In genomic region chr12:29562167-29562776, GRCh38 we compare ENCODE assay signal across 12 cellular contexts.
DNase-seq lines count a peak whose midpoint lies in the region; ATAC-seq and TF ChIP-seq lines count a peak whose summit lies in the region.
"Had no signal": no experiment of that assay in that cellular context is flagged by ENCODE, and none has a peak within 500 bp of the region (broad histone marks: within the 10 kb centered on the region; RNA-seq: fewer than 3 reads in every experiment).

No MANE protein-coding gene starts in this region.

- H3K4me1 ChIP-seq in right cardiac atrium (ENCODE audit: control insufficient read depth, insufficient read depth, low read length) (peaks cover 10% of the 10 kb centered on the region), gastrocnemius medialis (peaks cover 14 to 39% of the 10 kb centered on the region in 2 donors)

- H3K4me3 ChIP-seq in right cardiac atrium (ENCODE audit: low read length) (no peak overlapping the region), gastrocnemius medialis (no peak overlapping the region)

- H3K27me3 ChIP-seq in right cardiac atrium (ENCODE audit: control insufficient read depth, insufficient read depth) (no peaks in the 10 kb centered on the region), gastrocnemius medialis (no peaks in the 10 kb centered on the region)

- ATAC-seq in right cardiac atrium (peak; percentile 92 to 97), gastrocnemius medialis (peak; percentile 82 to 89), GM19467 (IDR thresholded peaks at IDR 0.05; ENCODE audit: unreplicated experiment) (no peak)
- ATAC-seq: Panc1 had no signal

- H3K36me3 ChIP-seq in gastrocnemius medialis, result no peaks in the 10 kb centered on the region

- intact Hi-C loops in right cardiac atrium (cut with DNase I), result no loop called here
- intact Hi-C loops in gastrocnemius medialis (cut with DNase I; ENCODE audit: low total_unique reads), result no loop called here

- TF ChIP-seq POLR2A in gastrocnemius medialis (IDR thresholded peaks at IDR 0.05), result no peak

- 29% methylated on average over 4 of the region's 4 CpGs for WGBS in right cardiac atrium

- no peaks in the 10 kb centered on the region for H3K9me3 ChIP-seq in right cardiac atrium (ENCODE audit: control insufficient read depth, low read length)
- no peaks in the 10 kb centered on the region for H3K9me3 ChIP-seq in gastrocnemius medialis

- in situ Hi-C loops in gastrocnemius medialis (cut with MboI; ENCODE audit: low sequenced_read_pairs in 4 of 4), result no loop called here

- no peak for TF ChIP-seq CTCF in gastrocnemius medialis (IDR thresholded peaks at IDR 0.05 in 4 of 5, conservative IDR thresholded peaks at IDR 0.05 in 1 of 5)

- peak overlapping the region; percentile 48 for H3K27ac ChIP-seq in right cardiac atrium (ENCODE audit: low read length)
- peak overlapping the region; percentile 56 to 71 (median 68) for H3K27ac ChIP-seq in gastrocnemius medialis
- H3K27ac ChIP-seq: C4-2B had no signal

- DNase-seq in Daoy (ENCODE audit: low read depth), result peak; percentile 22
- DNase-seq in astrocyte of the hippocampus (ENCODE audit: low read depth, low spot score), result peak; percentile 42
- DNase-seq in right cardiac atrium, result peak in 1 of 3 donors; percentile 39
- peak in 1 of 2 donors; percentile 25 for DNase-seq in gastrocnemius medialis
- no peak for DNase-seq in HuH-7 (ENCODE audit: low spot score)
- no peak for DNase-seq in stimulated activated CD4-positive, alpha-beta T cell treated with anti-CD3 and anti-CD28 coated beads, Interleukin-12 subunit alpha, Interleukin-12 subunit beta, amount 100 ng/mL, for 4 hours
- no peak for DNase-seq in activated effector memory CD4-positive, alpha-beta T cell treated with Interleukin-2 at 50 U/mL for 16 hours
- DNase-seq: midbrain, NCI-H187 treated with DMSO at 0.1 percent for 48 hours had no signal

Comparison
In these comparisons a context has a peak if more than half of its experiments do, and no peak if none do; other contexts are left out.
1. DNase-seq: peak in Daoy (single experiment) and astrocyte of the hippocampus (single experiment); none in HuH-7 (single experiment), stimulated activated CD4-positive, alpha-beta T cell treated with anti-CD3 and anti-CD28 coated beads, Interleukin-12 subunit alpha, Interleukin-12 subunit beta, amount 100 ng/mL, for 4 hours (single experiment) and activated effector memory CD4-positive, alpha-beta T cell treated with Interleukin-2 at 50 U/mL for 16 hours (single experiment).